15 cellular contexts compared by ENCODE assay signal in genomic region chr7:139733751-139734150, GRCh38. TPM values are rescaled to one million over a fixed set of nuclear protein-coding genes. Genes with fewer than 3 reads are reported as not detected.
DNase-seq lines count a peak whose midpoint lies in the region; ATAC-seq lines count a peak whose summit lies in the region.
"Had no signal": no experiment of that assay in that cellular context is flagged by ENCODE, and none has a peak within 500 bp of the region (broad histone marks: within the 10 kb centered on the region; RNA-seq: fewer than 3 reads in every experiment).

No MANE protein-coding gene starts in this region.

- no peak overlapping the region for H3K9ac ChIP-seq in stomach smooth muscle (ENCODE audit: low read length in 2 of 2)
- H3K9ac ChIP-seq: BLaER1 had no signal

- 82% methylated on average over 7 of the region's 7 CpGs for WGBS in right cardiac atrium

- peak; percentile 62 for DNase-seq in LHCN-M2 (ENCODE audit: low read depth)
- peak; percentile 30 for DNase-seq in astrocyte of the hippocampus (ENCODE audit: low read depth, low spot score)
- DNase-seq in right cardiac atrium, result no peak
- no peak for DNase-seq in stimulated activated CD8-positive, alpha-beta memory T cell treated with anti-CD3 and anti-CD28 coated beads, Interleukin-4, amount 100 ng/mL, for 48 hours
- DNase-seq in iPS-NIHi11 (ENCODE audit: low spot score), result no peak
- no peak for DNase-seq in GOT3 (lab: John Stamatoyannopoulos, UW)
- DNase-seq: activated T-cell treated with anti-CD3 and anti-CD28 coated beads, Interleukin-2, amount 50 U/mL, for 1 hour; DMS53; mesendoderm; MV-4-11; NCI-H2227 treated with DMSO at 0.1 percent for 48 hours; stimulated activated CD4-positive, alpha-beta T cell treated with anti-CD3 and anti-CD28 coated beads, Interleukin-1b, Interleukin-23, amount 100 ng/mL, for 48 hours had no signal

- ATAC-seq in right cardiac atrium (no peak), GM18867 (IDR thresholded peaks at IDR 0.05; ENCODE audit: unreplicated experiment) (no peak)

- H3K36me3 ChIP-seq in stomach smooth muscle (ENCODE audit: control insufficient read depth in 2 of 2, insufficient read depth in 2 of 2, low read length in 2 of 2), result no peaks in the 10 kb centered on the region

- no peak overlapping the region for H3K4me3 ChIP-seq in right cardiac atrium (ENCODE audit: low read length)
- H3K4me3 ChIP-seq in stomach smooth muscle (ENCODE audit: low read length in 2 of 2), result no peak overlapping the region
- H3K4me3 ChIP-seq: BLaER1 had no signal

- H3K9me3 ChIP-seq in right cardiac atrium (ENCODE audit: control insufficient read depth, low read length) (no peaks in the 10 kb centered on the region), stomach smooth muscle (ENCODE audit: control insufficient read depth in 2 of 2, low read length in 2 of 2) (no peaks in the 10 kb centered on the region)

- H3K27ac ChIP-seq in right cardiac atrium (ENCODE audit: low read length), result peak overlapping the region; percentile 99
- H3K27ac ChIP-seq in stomach smooth muscle (ENCODE audit: low read length), result peak overlapping the region; percentile 58
- H3K27ac ChIP-seq: BLaER1 had no signal

- intact Hi-C loops in right cardiac atrium (cut with DNase I), result loop anchor here in 1 of 4 donors (5.0 kb wide), 1 partner anchor 86 kb away; no protein-coding TSS in a partner anchor

- H3K4me1 ChIP-seq in right cardiac atrium (ENCODE audit: control insufficient read depth, insufficient read depth, low read length) (peaks cover 54% of the 10 kb centered on the region), stomach smooth muscle (ENCODE audit: control insufficient read depth, insufficient read depth, low read length) (peaks cover 34% of the 10 kb centered on the region)

- H3K27me3 ChIP-seq in right cardiac atrium (ENCODE audit: control insufficient read depth, insufficient read depth) (no peaks in the 10 kb centered on the region), stomach smooth muscle (ENCODE audit: control insufficient read depth in 1 of 2, insufficient read depth in 2 of 2, low read length in 2 of 2) (no peaks in the 10 kb centered on the region)
- H3K27me3 ChIP-seq: BLaER1 had no signal

RNA-seq across cellular contexts. Expression of gene HIPK2, which starts 44.0 kb away (rescaled TPM):
- total RNA-seq in LHCN-M2 (2014; rRNA removed) (50.9 and 61.3 TPM in 2 replicates), right cardiac atrium (100 to 1,000 TPM in 2 of 4 donors, 10 to 100 TPM in 2; 92.6 to 131 (median 113) TPM)
- 31.7 TPM for polyA plus RNA-seq in LHCN-M2 (2012)
- 72.1 TPM for polyA plus RNA-seq in right cardiac atrium

Comparison
In these comparisons a context has a peak if more than half of its experiments do, and no peak if none do; other contexts are left out.
1. DNase-seq: peak in LHCN-M2 (single experiment) and astrocyte of the hippocampus (single experiment); none in right cardiac atrium (0 of 3), stimulated activated CD8-positive, alpha-beta memory T cell treated with anti-CD3 and anti-CD28 coated beads, Interleukin-4, amount 100 ng/mL, for 48 hours (single experiment), iPS-NIHi11 (single experiment) and GOT3 (single experiment).